8 cellular contexts compared by ENCODE assay signal in the genomic region with DNA sequence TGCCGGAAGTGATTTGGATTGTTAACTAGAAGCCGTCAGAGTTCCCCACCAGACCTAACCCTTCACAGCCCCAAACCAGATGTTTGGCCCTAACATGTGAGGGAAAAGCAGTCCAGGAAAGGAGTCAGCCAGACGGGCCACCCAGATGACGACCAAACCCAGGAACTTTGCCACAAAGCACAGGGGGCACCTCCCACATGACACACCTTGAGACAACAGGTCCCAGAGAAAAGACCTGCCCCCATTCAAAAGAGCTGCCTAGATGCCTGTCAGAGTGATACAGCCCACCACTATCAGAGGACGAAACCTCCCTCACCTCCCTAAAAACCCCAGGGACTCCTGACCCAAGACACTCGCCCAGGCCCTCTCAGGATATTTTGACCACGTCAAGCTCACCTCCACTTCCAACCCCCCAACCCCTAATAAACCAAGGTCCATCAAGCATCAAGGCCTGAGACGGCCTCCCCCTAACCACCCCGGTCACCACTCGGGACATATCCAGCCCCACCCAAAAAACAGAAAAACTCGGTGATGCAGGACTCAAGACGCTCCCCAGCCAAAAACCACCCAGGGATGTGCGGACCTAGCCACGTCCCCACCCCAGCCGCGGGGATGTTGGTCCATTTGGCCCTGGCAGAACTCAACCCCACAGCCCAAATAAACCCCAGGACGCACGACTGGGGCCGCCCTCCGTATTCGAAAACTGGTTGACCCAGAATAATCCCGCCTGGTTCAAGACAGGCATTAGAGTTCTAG. TPM values are rescaled to one million over a fixed set of nuclear protein-coding genes. Genes with fewer than 3 reads are reported as not detected.
DNase-seq lines count a peak whose midpoint lies in the region; FAIRE-seq and TF ChIP-seq lines count a peak whose summit lies in the region.

No MANE protein-coding gene starts in this region.

- no peak for TF ChIP-seq EP300 in esophagus muscularis mucosa (IDR thresholded peaks at IDR 0.05)

- peaks cover 6 to 21% of the 10 kb centered on the region in 2 donors for H3K27me3 Mint-ChIP-seq in CD8-positive, alpha-beta memory T cell
- H3K27me3 Mint-ChIP-seq in neural crest cell (ENCODE audit: low read depth), result no peaks in the 10 kb centered on the region

- FAIRE-seq in D721Med (lab: Jason Lieb, UNC), result no peak

- no peaks in the 10 kb centered on the region for H3K27me3 ChIP-seq in CD8-positive, alpha-beta memory T cell (ENCODE audit: insufficient read depth, low read length, poor library complexity, severe bottlenecking)
- H3K27me3 ChIP-seq in SJCRH30 (no peaks in the 10 kb centered on the region), esophagus muscularis mucosa (no peaks in the 10 kb centered on the region)

- peaks cover 0 to 6% (median 2%) of the 10 kb centered on the region in 3 donors for H3K36me3 Mint-ChIP-seq in CD8-positive, alpha-beta memory T cell
- H3K36me3 Mint-ChIP-seq in neural crest cell (ENCODE audit: low read depth), result peaks cover 12% of the 10 kb centered on the region

- H3K4me3 Mint-ChIP-seq in CD8-positive, alpha-beta memory T cell, result peak overlapping the region; percentile 90 to 100 (median 98)
- H3K4me3 Mint-ChIP-seq in neural crest cell, result peak overlapping the region; percentile 99

- no peaks in the 10 kb centered on the region for H3K9me3 ChIP-seq in CD8-positive, alpha-beta memory T cell (ENCODE audit: low read length)
- H3K9me3 ChIP-seq in SJCRH30 (replicated peaks) (no peaks in the 10 kb centered on the region), esophagus muscularis mucosa (no peaks in the 10 kb centered on the region)

- POLR2A ChIA-PET in CD8-positive, alpha-beta memory T cell (lab: Charles Lee), result interaction anchor here (0.9 to 1.5 kb wide), 2 partner anchors 14 to 37 kb away, joined by 4 read pairs; partner anchors contain the start of gene SNRPB
- POLR2A ChIA-PET in HEK293T (lab: Yijun Ruan, JAX), result interaction anchor here (0.8 to 3.4 kb wide), 6 partner anchors 14 to 151 kb away, joined by 3 to 21 read pairs (median 6); partner anchors contain the start of gene SNRPB

- no peaks in the 10 kb centered on the region for H3K36me3 ChIP-seq in CD8-positive, alpha-beta memory T cell (ENCODE audit: insufficient read depth, low read length)
- H3K36me3 ChIP-seq in SJCRH30 (no peaks in the 10 kb centered on the region), esophagus muscularis mucosa (no peaks in the 10 kb centered on the region)

- intact Hi-C loops in esophagus muscularis mucosa (cut with DNase I), result no loop called here

- H3K27ac ChIP-seq in CD8-positive, alpha-beta memory T cell (ENCODE audit: low read depth, low read length), result peak overlapping the region; percentile 74
- H3K27ac ChIP-seq in SJCRH30 (peak overlapping the region; percentile 81), esophagus muscularis mucosa (replicated peaks in 1 of 4) (peak overlapping the region; percentile 77 to 88 (median 83))

- peak overlapping the region; percentile 78 for H3K4me3 ChIP-seq in CD8-positive, alpha-beta memory T cell (ENCODE audit: low read length)
- H3K4me3 ChIP-seq in SJCRH30 (peak overlapping the region; percentile 74), esophagus muscularis mucosa (peak overlapping the region; percentile 78 to 96 (median 86))

- TF ChIP-seq CTCF in esophagus muscularis mucosa (IDR thresholded peaks at IDR 0.05) (no peak), neural crest cell (conservative IDR thresholded peaks at IDR 0.05) (no peak), D721Med (IDR thresholded peaks at IDR 0.05; ENCODE audit: insufficient read depth, missing control alignments) (no peak)

- DNase-seq in CD8-positive, alpha-beta memory T cell, result peak in 1 of 5 donors; percentile 6
- DNase-seq in HEK293T (ENCODE audit: extremely low spot score), result peak; percentile 17
- DNase-seq in SJCRH30, result no peak
- DNase-seq in esophagus muscularis mucosa (ENCODE audit: extremely low spot score), result peak; percentile 89
- no peak for DNase-seq in neural crest cell (ENCODE audit: low read depth, low spot score)
- no peak for DNase-seq in NCI-H446 (lab: John Stamatoyannopoulos, UW)
- no peak for DNase-seq in NCI-H187 (lab: John Stamatoyannopoulos, UW)
- DNase-seq in D721Med (ENCODE audit: insufficient read length, low spot score), result no peak

- no peak for TF ChIP-seq POLR2A in esophagus muscularis mucosa (IDR thresholded peaks at IDR 0.05; ENCODE audit: low read depth)

- no peaks in the 10 kb centered on the region for H3K9me3 Mint-ChIP-seq in CD8-positive, alpha-beta memory T cell
- H3K9me3 Mint-ChIP-seq in neural crest cell, result no peaks in the 10 kb centered on the region

- H3K4me1 ChIP-seq in CD8-positive, alpha-beta memory T cell (ENCODE audit: insufficient read depth, low read length), result peaks cover 15% of the 10 kb centered on the region
- H3K4me1 ChIP-seq in SJCRH30, result no peaks in the 10 kb centered on the region
- peaks cover 10 to 24% (median 17%) of the 10 kb centered on the region in 4 donors for H3K4me1 ChIP-seq in esophagus muscularis mucosa

- 22% methylated on average over 9 of the region's 22 CpGs for WGBS in esophagus muscularis mucosa

- H3K27ac Mint-ChIP-seq in CD8-positive, alpha-beta memory T cell, result peak overlapping the region; percentile 50 to 99 (median 88)
- peak overlapping the region; percentile 99 for H3K27ac Mint-ChIP-seq in neural crest cell (ENCODE audit: unreplicated experiment)

- peaks cover 20 to 25% (median 24%) of the 10 kb centered on the region in 3 donors for H3K4me1 Mint-ChIP-seq in CD8-positive, alpha-beta memory T cell
- H3K4me1 Mint-ChIP-seq in neural crest cell, result peaks cover 16% of the 10 kb centered on the region

- CTCF ChIA-PET in CD8-positive, alpha-beta memory T cell (lab: Charles Lee), result interaction anchor here (1.2 to 8.8 kb wide), 2 partner anchors 15 to 144 kb away, joined by 5 to 89 read pairs; partner anchors contain the start of gene NOP56
- CTCF ChIA-PET in HEK293T (lab: Yijun Ruan, JAX), result interaction anchor here (1.7 to 4.0 kb wide), 2 partner anchors 14 to 143 kb away, joined by 3 to 12 read pairs; no protein-coding TSS in a partner anchor

TF ChIP-seq in HEK293T, 16 proteins besides CTCF, POLR2A, EP300 and RAD21:
- TF ChIP-seq HDGF (IDR thresholded peaks at IDR 0.05; ENCODE audit: borderline replicate concordance) (no peak), FOXM1 (IDR thresholded peaks at IDR 0.05; ENCODE audit: borderline replicate concordance) (no peak), LEF1 (IDR thresholded peaks at IDR 0.05; ENCODE audit: borderline replicate concordance) (no peak), SUZ12 (IDR thresholded peaks at IDR 0.05) (no peak), NFRKB (IDR thresholded peaks at IDR 0.05) (no peak), PKNOX1 (IDR thresholded peaks at IDR 0.05) (no peak), TARDBP (IDR thresholded peaks at IDR 0.05) (no peak), BHLHE40 (IDR thresholded peaks at IDR 0.05; ENCODE audit: borderline replicate concordance) (no peak), ARNT (IDR thresholded peaks at IDR 0.05) (no peak), SP1 (IDR thresholded peaks at IDR 0.05) (no peak), FOXA1 (IDR thresholded peaks at IDR 0.05) (no peak), CTBP1 (IDR thresholded peaks at IDR 0.05; ENCODE audit: borderline replicate concordance) (no peak), ELF4 (IDR thresholded peaks at IDR 0.05) (no peak), FOXK2 (IDR thresholded peaks at IDR 0.05) (no peak), L3MBTL2 (conservative IDR thresholded peaks at IDR 0.05) (no peak), ZNF384 (IDR thresholded peaks at IDR 0.05) (no peak)

RNA-seq across cellular contexts. Expression of gene ZNF343, which starts 0.7 kb away (rescaled TPM):
- total RNA-seq in CD8-positive, alpha-beta memory T cell, result 10 to 100 TPM; 11.3 TPM
- polyA plus RNA-seq in CD8-positive, alpha-beta memory T cell, result 4.3 TPM
- 11.7 and 12.5 TPM in 2 replicates for total RNA-seq in SJCRH30 (2014; rRNA removed; shearing (Covaris generic))
- total RNA-seq in esophagus muscularis mucosa (10 to 100 TPM in 3 of 4 donors, 1 to 10 TPM in 1; 9.9 to 19.5 (median 16.1) TPM), neural crest cell (9.1 and 12.8 TPM in 2 replicates)

RNA-seq across cellular contexts. Expression of gene TMC2, which starts 28.3 kb away (rescaled TPM):
- total RNA-seq in CD8-positive, alpha-beta memory T cell, result not detected
- polyA plus RNA-seq in CD8-positive, alpha-beta memory T cell, result not detected
- total RNA-seq in SJCRH30 (2014; rRNA removed; shearing (Covaris generic)), result 0.15 and 0.24 TPM in 2 replicates
- total RNA-seq in esophagus muscularis mucosa, result under 1 TPM in 2 of 4 donors, not detected in 2; 0.19 to 0.34 TPM
- total RNA-seq in neural crest cell, result not detected in 2 replicates

RNA-seq across cellular contexts. Expression of gene SNRPB, which starts 37.5 kb away (rescaled TPM):
- 100 to 1,000 TPM; 423 to 432 TPM for total RNA-seq in CD8-positive, alpha-beta memory T cell
- 291 TPM for polyA plus RNA-seq in CD8-positive, alpha-beta memory T cell
- 401 and 455 TPM in 2 replicates for total RNA-seq in SJCRH30 (2014; rRNA removed; shearing (Covaris generic))
- total RNA-seq in esophagus muscularis mucosa, result 100 to 1,000 TPM; 127 to 258 (median 216) TPM
- total RNA-seq in neural crest cell, result 385 and 391 TPM in 2 replicates

Comparison
In these comparisons a context has a peak if more than half of its experiments do, and no peak if none do; other contexts are left out.
1. DNase-seq: peak in HEK293T (single experiment) and esophagus muscularis mucosa (single experiment); none in SJCRH30 (0 of 2), neural crest cell (single experiment), NCI-H446 (0 of 2), NCI-H187 (0 of 2) and D721Med (single experiment).
2. Peak in every context shown above with its lines, with median percentiles within 50 percentile points of each other: H3K27ac ChIP-seq and H3K4me3 ChIP-seq.